ENCODE assay signal across 12 cellular contexts in the genomic region with DNA sequence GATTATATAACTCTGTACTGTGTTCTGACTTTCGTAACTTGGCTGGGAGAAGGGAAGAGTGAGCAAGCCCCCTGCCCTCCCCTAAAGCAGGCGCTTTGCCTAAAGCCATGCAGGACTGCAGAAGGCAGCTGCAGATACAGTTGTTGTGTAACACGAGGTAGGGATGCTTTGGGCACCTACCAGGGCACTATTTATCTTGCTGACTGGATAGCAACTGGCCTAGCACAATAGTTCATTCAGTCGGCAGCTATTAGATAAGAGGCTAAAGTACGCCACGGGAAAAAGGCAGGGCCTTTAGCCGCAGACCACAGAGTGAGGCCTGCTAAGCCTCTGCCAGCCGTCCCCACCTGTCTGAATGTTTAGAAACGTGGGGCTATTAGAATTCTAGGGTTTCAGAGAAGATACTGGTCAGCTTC.
DNase-seq lines count a peak whose midpoint lies in the region; ATAC-seq and TF ChIP-seq lines count a peak whose summit lies in the region.
"Had no signal": no experiment of that assay in that cellular context is flagged by ENCODE, and none has a peak within 500 bp of the region (broad histone marks: within the 10 kb centered on the region; RNA-seq: fewer than 3 reads in every experiment).

No MANE protein-coding gene starts in this region.

- H3F3A ChIP-seq in PC-3 (ENCODE audit: low read length, unreplicated experiment), result peaks cover 10% of the 10 kb centered on the region

- H3K36me3 Mint-ChIP-seq in activated CD4-positive, alpha-beta T cell treated with anti-CD3 and anti-CD28 coated beads for 36 hours (ENCODE audit: low read depth), result peaks cover 47% of the 10 kb centered on the region

- H3K36me3 ChIP-seq in PC-3 (ENCODE audit: low read depth, low read length) (peaks cover 48% of the 10 kb centered on the region), muscle layer of colon (ENCODE audit: insufficient read depth, low read length) (no peaks in the 10 kb centered on the region), thoracic aorta (peaks cover 5% of the 10 kb centered on the region)

- peak overlapping the region; percentile 25; the same call in 1 of the 2 replicates for H3K4me3 ChIP-seq in PC-3 (ENCODE audit: low read length)
- no peak overlapping the region for H3K4me3 ChIP-seq in muscle layer of colon (ENCODE audit: low read depth in 1 of 2, low read length in 2 of 2)
- no peak overlapping the region for H3K4me3 ChIP-seq in thoracic aorta
- H3K4me3 ChIP-seq: coronary artery had no signal

- ATAC-seq in PC-3, result no peak
- no peak for ATAC-seq in thoracic aorta (ENCODE audit: insufficient number of reproducible peaks, low FRiP score, low read depth)
- no peak for ATAC-seq in activated CD4-positive, alpha-beta T cell treated with anti-CD3 and anti-CD28 coated beads for 36 hours
- ATAC-seq in HG03521 (IDR thresholded peaks at IDR 0.05; ENCODE audit: unreplicated experiment), result no peak

- CTCF ChIA-PET in PC-3 (lab: Charles Lee), result no interaction called here
- CTCF ChIA-PET in activated CD4-positive, alpha-beta T cell treated with anti-CD3 and anti-CD28 coated beads for 36 hours (lab: Charles Lee), result interaction anchor here (0.7 kb wide), 1 partner anchor 1068 kb away, joined by 3 read pairs; no protein-coding TSS in a partner anchor

- POLR2A ChIA-PET in PC-3 (lab: Charles Lee; ENCODE audit: unreplicated experiment), result no interaction called here
- POLR2A ChIA-PET in activated CD4-positive, alpha-beta T cell treated with anti-CD3 and anti-CD28 coated beads for 36 hours (lab: Charles Lee), result no interaction called here

- H3K79me2 ChIP-seq in PC-3 (ENCODE audit: low read length), result no peaks in the 10 kb centered on the region

- H3K4me1 ChIP-seq in PC-3 (ENCODE audit: insufficient read depth, low read length) (peaks cover 42% of the 10 kb centered on the region), muscle layer of colon (ENCODE audit: insufficient read depth, low read length) (peaks cover 16% of the 10 kb centered on the region), thoracic aorta (ENCODE audit: control insufficient read depth in 1 of 2, low read depth in 2 of 2) (peaks cover 13 to 18% of the 10 kb centered on the region in 2 donors)

- H3K9me3 ChIP-seq in PC-3 (ENCODE audit: low read length), result no peaks in the 10 kb centered on the region
- no peaks in the 10 kb centered on the region for H3K9me3 ChIP-seq in muscle layer of colon (ENCODE audit: low read length)
- no peaks in the 10 kb centered on the region for H3K9me3 ChIP-seq in thoracic aorta

- no peaks in the 10 kb centered on the region for H4K20me1 ChIP-seq in PC-3 (ENCODE audit: low read length)

- H3K9me3 Mint-ChIP-seq in activated CD4-positive, alpha-beta T cell treated with anti-CD3 and anti-CD28 coated beads for 36 hours (ENCODE audit: low read depth), result no peaks in the 10 kb centered on the region
- H3K9me3 Mint-ChIP-seq: activated B cell treated with CpG ODN at 0.5 μM for 24 hours; activated T-helper 2 cell treated with anti-CD3 and anti-CD28 coated beads, Interferon-gamma antibody, Interleukin-2, Interleukin-4, amounts not matched to agents 10 μg/mL and 5 μg/mL and 100 μg/mL, durations not matched to agents 14 hours and 24 hours and 36 hours had no signal

- no peaks in the 10 kb centered on the region for H3K27me3 ChIP-seq in PC-3 (ENCODE audit: low read length)
- no peaks in the 10 kb centered on the region for H3K27me3 ChIP-seq in muscle layer of colon (ENCODE audit: control insufficient read depth in 1 of 2, insufficient read depth in 2 of 2, low read length in 2 of 2)
- H3K27me3 ChIP-seq in thoracic aorta (replicated peaks; ENCODE audit: insufficient read depth), result no peaks in the 10 kb centered on the region

- peak overlapping the region; percentile 72 for H3K4me2 ChIP-seq in PC-3 (ENCODE audit: low read length)

- H3K9me2 ChIP-seq in PC-3 (replicated peaks; ENCODE audit: low read length), result no peaks in the 10 kb centered on the region

- intact Hi-C loops in PC-3 (cut with micrococcal nuclease), result loop anchor here (2.0 to 10.0 kb wide), 2 partner anchors 35 to 211 kb away; a partner anchor contains a TSS
- intact Hi-C loops in activated CD4-positive, alpha-beta T cell treated with anti-CD3 and anti-CD28 coated beads for 36 hours (cut with DNase I, micrococcal nuclease), result no loop called here

- peak overlapping the region; percentile 90 for H3K27ac ChIP-seq in PC-3 (ENCODE audit: low read length)
- peak overlapping the region; percentile 19 for H3K27ac ChIP-seq in epithelial cell of prostate
- H3K27ac ChIP-seq in muscle layer of colon (ENCODE audit: low read depth, low read length), result peak overlapping the region; percentile 76
- H3K27ac ChIP-seq in thoracic aorta, result peak overlapping the region; percentile 27 to 57
- H3K27ac ChIP-seq: coronary artery had no signal

- H3K27ac Mint-ChIP-seq in activated CD4-positive, alpha-beta T cell treated with anti-CD3 and anti-CD28 coated beads for 36 hours, result no peak overlapping the region
- H3K27ac Mint-ChIP-seq: activated B cell treated with CpG ODN at 0.5 μM for 24 hours; activated T-helper 2 cell treated with anti-CD3 and anti-CD28 coated beads, Interferon-gamma antibody, Interleukin-2, Interleukin-4, amounts not matched to agents 10 μg/mL and 5 μg/mL and 100 μg/mL, durations not matched to agents 14 hours and 24 hours and 36 hours had no signal

- BruUV-seq in PC-3 (replicated peaks; lab: Mats Ljungman, UMichigan), result no TSS peak

- no peak overlapping the region for H2AFZ ChIP-seq in PC-3 (ENCODE audit: low read length)

- TF ChIP-seq CTCF in PC-3 (conservative IDR thresholded peaks at IDR 0.05; ENCODE audit: low read depth, low read length) (no peak), thoracic aorta (IDR thresholded peaks at IDR 0.05) (no peak)

- peaks cover 6% of the 10 kb centered on the region for H3K4me1 Mint-ChIP-seq in activated CD4-positive, alpha-beta T cell treated with anti-CD3 and anti-CD28 coated beads for 36 hours

- H3K4me3 Mint-ChIP-seq in activated CD4-positive, alpha-beta T cell treated with anti-CD3 and anti-CD28 coated beads for 36 hours, result no peak overlapping the region
- H3K4me3 Mint-ChIP-seq: activated B cell treated with CpG ODN at 0.5 μM for 24 hours had no signal

- DNase-seq in PC-3 (peak; percentile 57), epithelial cell of prostate (ENCODE audit: low read depth, low spot score) (no peak), thoracic aorta (ENCODE audit: low spot score) (no peak), superior temporal gyrus (ENCODE audit: extremely low spot score) (no peak)
- DNase-seq in activated CD4-positive, alpha-beta T cell treated with anti-CD3 and anti-CD28 coated beads for 4 hours, result no peak
- DNase-seq in activated CD4-positive, alpha-beta T cell treated with anti-CD3 and anti-CD28 coated beads for 36 hours, result no peak
- DNase-seq: activated B cell treated with CpG ODN at 0.5 μM for 24 hours, NCI-H1694 had no signal

- no peaks in the 10 kb centered on the region for H3K27me3 Mint-ChIP-seq in activated CD4-positive, alpha-beta T cell treated with anti-CD3 and anti-CD28 coated beads for 36 hours
- H3K27me3 Mint-ChIP-seq: activated B cell treated with CpG ODN at 0.5 μM for 24 hours had no signal

- H3K9ac ChIP-seq in PC-3 (ENCODE audit: low read length) (peak overlapping the region; percentile 64), muscle layer of colon (ENCODE audit: low read length) (no peak overlapping the region)

Comparison
In these comparisons a context has a peak if more than half of its experiments do, and no peak if none do; other contexts are left out.
1. H3K27ac ChIP-seq: peak in every context shown above with its lines; median percentile 90 in PC-3; 76 in muscle layer of colon; 42 in thoracic aorta; 19 in epithelial cell of prostate.